In the genomic region with DNA sequence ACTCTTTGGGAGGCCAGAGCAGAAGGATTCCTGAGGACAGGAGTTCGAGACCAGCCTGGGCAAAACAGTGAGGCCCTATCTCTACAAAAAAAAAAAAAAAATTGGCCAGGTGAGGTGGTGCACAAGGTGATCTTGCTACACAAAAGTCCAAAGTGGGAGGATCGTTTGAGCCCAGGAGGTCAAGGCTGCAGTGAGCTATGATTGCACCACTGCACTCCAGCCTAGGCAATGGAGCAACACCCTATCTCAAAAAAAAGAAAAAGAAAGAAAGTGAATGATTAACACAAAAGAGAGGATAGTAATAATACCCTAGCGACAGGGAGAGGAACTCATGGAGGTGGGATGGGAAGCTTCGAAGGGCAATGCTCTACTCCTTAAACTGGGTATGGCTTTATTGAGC, we compare ENCODE assay signal across 29 cellular contexts. TPM values are rescaled to one million over a fixed set of nuclear protein-coding genes. Genes with fewer than 3 reads are reported as not detected.
"Had no signal": no experiment of that assay in that cellular context is flagged by ENCODE, and none has a peak within 500 bp of the region (broad histone marks: within the 10 kb centered on the region; RNA-seq: fewer than 3 reads in every experiment).

No MANE protein-coding gene starts in this region.

- H3K4me1 Mint-ChIP-seq: mesothelial cell of epicardium, naive B cell had no signal

- H3K4me3 Mint-ChIP-seq: dendritic cell treated with granulocyte-macrophage colony-stimulating factor and Interleukin-4, amounts not matched to agents 40 ng/mL and 50 ng/mL, for 4 days; effector memory CD8-positive, alpha-beta T cell; endodermal cell; mesothelial cell of epicardium had no signal

- H3K27me3 Mint-ChIP-seq: dendritic cell treated with granulocyte-macrophage colony-stimulating factor and Interleukin-4, amounts not matched to agents 40 ng/mL and 50 ng/mL, for 4 days; effector memory CD8-positive, alpha-beta T cell had no signal

- H3K36me3 Mint-ChIP-seq: mesothelial cell of epicardium had no signal

- H3K4me1 ChIP-seq: colonic mucosa, esophagus squamous epithelium, gastrocnemius medialis, left ventricle myocardium inferior, lower lobe of right lung had no signal

- H3K27ac Mint-ChIP-seq: dendritic cell treated with granulocyte-macrophage colony-stimulating factor and Interleukin-4, amounts not matched to agents 40 ng/mL and 50 ng/mL, for 4 days; effector memory CD8-positive, alpha-beta T cell; endodermal cell; mesothelial cell of epicardium; naive B cell had no signal

- ATAC-seq: effector memory CD8-positive, alpha-beta T cell; esophagus mucosa; gastrocnemius medialis; heart right ventricle; left cardiac atrium; lower lobe of right lung; mucosa of descending colon had no signal

- H3K9me3 ChIP-seq: colonic mucosa, gastrocnemius medialis, lower lobe of right lung, mucosa of descending colon had no signal

- H3K36me3 ChIP-seq: colonic mucosa, esophagus squamous epithelium, gastrocnemius medialis, heart right ventricle, left ventricle myocardium inferior, lower lobe of right lung had no signal

- H3K4me3 ChIP-seq: colonic mucosa, esophagus squamous epithelium, gastrocnemius medialis, heart right ventricle, left ventricle myocardium inferior, lower lobe of right lung, mucosa of descending colon had no signal

- H3K27ac ChIP-seq: colonic mucosa, epithelial cell of prostate, esophagus squamous epithelium, gastrocnemius medialis, heart right ventricle, left ventricle myocardium inferior, lower lobe of right lung had no signal

- H3K27me3 ChIP-seq: colonic mucosa, esophagus squamous epithelium, gastrocnemius medialis, heart right ventricle had no signal

- DNase-seq: colonic mucosa; cortex of kidney; effector CD8-positive, alpha-beta T cell; effector memory CD8-positive, alpha-beta T cell; endodermal cell; erythroblast; esophagus squamous epithelium; foreskin fibroblast; foreskin melanocyte; gastrocnemius medialis; glutamatergic neuron; heart right ventricle; hippocampal formation; left cardiac atrium; left ventricle myocardium inferior; lower lobe of right lung; mesenchymal stem cell; mucosa of descending colon; naive B cell had no signal

RNA-seq across cellular contexts. Expression of a gene that starts 30.4 kb away (rescaled TPM):
- total RNA-seq: dermis microvascular lymphatic vessel endothelial cell, glomerular endothelial cell, lung microvascular endothelial cell, myocyte had no signal
- polyA plus RNA-seq: keratinocyte had no signal

RNA-seq across cellular contexts. Expression of a gene that starts 30.8 kb away (rescaled TPM):
- total RNA-seq: dermis microvascular lymphatic vessel endothelial cell, endodermal cell, glomerular endothelial cell, lung microvascular endothelial cell, myocyte had no signal
- polyA plus RNA-seq: keratinocyte had no signal

RNA-seq across cellular contexts. Expression of a gene that starts 32.5 kb away (rescaled TPM):
- total RNA-seq: endodermal cell, mesothelial cell of epicardium, myocyte had no signal
- polyA plus RNA-seq: keratinocyte had no signal

RNA-seq across cellular contexts. Expression of a gene that starts 53.4 kb away (rescaled TPM):
- total RNA-seq: endodermal cell, kidney epithelial cell, mesothelial cell of epicardium, myocyte had no signal
- polyA plus RNA-seq: keratinocyte had no signal
